ENCODE assay signal across 8 cellular contexts in the genomic region with DNA sequence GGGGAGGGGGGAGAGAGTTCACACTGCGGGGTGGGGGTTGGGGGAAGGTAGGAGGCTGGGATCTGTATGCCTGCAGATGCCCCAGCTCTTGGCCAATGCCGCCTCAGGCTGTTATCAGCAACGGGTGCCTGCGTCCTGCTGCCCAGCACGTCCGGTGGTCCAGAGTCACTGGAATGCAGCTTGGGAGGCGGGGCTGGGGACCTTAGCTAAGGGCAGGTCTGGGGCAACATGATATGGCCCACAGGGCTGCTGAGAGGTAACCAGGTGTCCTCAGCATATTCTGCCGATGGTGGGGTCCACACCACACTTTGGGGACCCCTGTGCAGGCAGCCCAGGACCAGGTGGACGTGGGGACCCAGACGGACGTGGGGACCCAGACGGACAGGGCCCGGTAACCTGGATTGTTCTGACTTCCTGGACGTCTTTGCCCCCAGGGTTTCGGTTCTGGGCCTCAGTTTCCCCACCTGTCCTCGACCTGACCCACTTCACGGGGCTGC. TPM values are rescaled to one million over a fixed set of nuclear protein-coding genes. Genes with fewer than 3 reads are reported as not detected.
DNase-seq lines count a peak whose midpoint lies in the region; ATAC-seq and TF ChIP-seq lines count a peak whose summit lies in the region.

No MANE protein-coding gene starts in this region.

- no peak for TF ChIP-seq CTCF in transverse colon (IDR thresholded peaks at IDR 0.05)

- peaks cover 34 to 62% (median 53%) of the 10 kb centered on the region in 4 donors for H3K4me1 ChIP-seq in transverse colon

- DNase-seq in Right ventricle myocardium inferior (ENCODE audit: missing footprints) (peak; percentile 49), left ventricle myocardium superior (no peak), RKO (ENCODE audit: low spot score) (peak; percentile 31), iPS-NIHi7 (ENCODE audit: extremely low spot score) (peak; percentile 40), transverse colon (no peak), GM19238 (ENCODE audit: insufficient read length, low spot score) (no peak)

- WGBS in transverse colon (ENCODE audit: low coverage in 1 of 2), 2 donors, result 30 to 60% methylated on average over 5 to 11 of the region's 17 CpGs

- TF ChIP-seq POLR2A in transverse colon (IDR thresholded peaks at IDR 0.05), result no peak

- TF ChIP-seq EP300 in transverse colon (IDR thresholded peaks at IDR 0.05; ENCODE audit: low read depth), result no peak

- in situ Hi-C loops in transverse colon (cut with MboI; ENCODE audit: low pct_ligation_motif_present in 1 of 4, low pct_unique_long_range_greater_than_20kb in 1 of 4, low sequenced_read_pairs in 3 of 4), result no loop called here

- no peaks in the 10 kb centered on the region for H3K36me3 ChIP-seq in transverse colon

- H3K27me3 ChIP-seq in transverse colon, result peaks cover 50% of the 10 kb centered on the region

- H3K27ac ChIP-seq in transverse colon, result peak overlapping the region; percentile 73 to 88 (median 79)

- H3K4me3 ChIP-seq in transverse colon, result peak overlapping the region in 3 of 4 donors; percentile 24 to 51 (median 41)

- H3K9me3 ChIP-seq in transverse colon, result no peaks in the 10 kb centered on the region

- no peak for ATAC-seq in Right ventricle myocardium inferior
- ATAC-seq in left ventricle myocardium superior, result no peak
- no peak for ATAC-seq in HG03469 (IDR thresholded peaks at IDR 0.05; ENCODE audit: unreplicated experiment)
- no peak for ATAC-seq in HG02798 (IDR thresholded peaks at IDR 0.05; ENCODE audit: poor library complexity, unreplicated experiment)

- intact Hi-C loops in Right ventricle myocardium inferior (cut with DNase I), result no loop called here
- intact Hi-C loops in left ventricle myocardium superior (cut with micrococcal nuclease), result no loop called here
- intact Hi-C loops in transverse colon (cut with DNase I; ENCODE audit: low total_unique reads), result no loop called here

RNA-seq across cellular contexts. Expression of a gene that starts 0.7 kb away (rescaled TPM):
- 6.6 TPM for total RNA-seq in Right ventricle myocardium inferior
- total RNA-seq in left ventricle myocardium superior, result 6.0 TPM
- total RNA-seq in transverse colon, result 100 to 1,000 TPM in 1 of 4 donors, 10 to 100 TPM in 2, 1 to 10 TPM in 1; 10.0 to 174 (median 76.9) TPM

RNA-seq across cellular contexts. Expression of a gene that starts 26.4 kb away (rescaled TPM):
- total RNA-seq in Right ventricle myocardium inferior, result 7.7 TPM
- 9.4 TPM for total RNA-seq in left ventricle myocardium superior
- 100 to 1,000 TPM in 1 of 4 donors, 10 to 100 TPM in 3; 47.1 to 128 (median 82.0) TPM for total RNA-seq in transverse colon

RNA-seq across cellular contexts. Expression of a gene that starts 28.9 kb away (rescaled TPM):
- total RNA-seq in Right ventricle myocardium inferior, result 142 TPM
- 148 TPM for total RNA-seq in left ventricle myocardium superior
- 100 to 1,000 TPM in 2 of 4 donors, 10 to 100 TPM in 2; 74.8 to 167 (median 103) TPM for total RNA-seq in transverse colon

RNA-seq across cellular contexts. Expression of a gene that starts 37.5 kb away (rescaled TPM):
- total RNA-seq in Right ventricle myocardium inferior, result 361 TPM
- total RNA-seq in left ventricle myocardium superior, result 337 TPM
- 100 to 1,000 TPM; 115 to 426 (median 261) TPM for total RNA-seq in transverse colon

RNA-seq across cellular contexts. Expression of a gene that starts 39.9 kb away (rescaled TPM):
- total RNA-seq in Right ventricle myocardium inferior (69.3 TPM), left ventricle myocardium superior (94.0 TPM), transverse colon (10 to 100 TPM; 39.2 to 57.6 (median 48.2) TPM)

Comparison
In these comparisons a context has a peak if more than half of its experiments do, and no peak if none do; other contexts are left out.
1. DNase-seq: peak in Right ventricle myocardium inferior (single experiment), RKO (single experiment) and iPS-NIHi7 (single experiment); none in left ventricle myocardium superior (single experiment), transverse colon (single experiment) and GM19238 (single experiment).